1 cellular context compared by ENCODE assay signal in the genomic region with DNA sequence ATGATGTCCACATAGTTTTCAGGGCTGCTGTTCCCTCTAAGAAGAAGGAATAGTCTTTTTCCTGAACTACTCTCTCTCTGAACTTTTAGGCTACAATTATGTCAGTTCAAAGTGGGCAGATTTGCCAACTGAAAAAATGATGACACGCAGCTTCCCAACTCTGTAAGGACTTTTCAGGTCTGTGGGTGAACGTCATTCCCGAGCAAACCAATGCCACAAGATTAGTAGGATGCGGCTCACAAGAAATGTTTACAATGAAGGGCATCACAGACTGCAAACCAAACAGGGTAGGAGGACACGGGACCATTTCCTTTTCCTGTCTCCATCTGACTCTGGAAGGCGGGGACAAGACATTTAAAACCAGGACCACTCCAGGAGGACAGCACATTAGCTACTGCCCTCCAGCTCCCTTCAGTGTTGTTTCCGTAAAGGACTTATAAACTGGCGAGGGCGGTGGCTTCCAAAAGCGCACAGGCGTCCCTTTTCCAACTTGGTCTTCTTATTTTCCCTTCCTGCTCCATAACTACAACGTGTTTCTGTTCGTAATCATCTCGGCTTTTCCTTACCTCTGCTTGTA.
TF ChIP-seq lines count a peak whose summit lies in the region.

No MANE protein-coding gene starts in this region.

TF ChIP-seq in K562, 482 proteins besides CTCF, POLR2A, EP300 and RAD21 (continued from another document):
- TF ChIP-seq, protein P1, sequence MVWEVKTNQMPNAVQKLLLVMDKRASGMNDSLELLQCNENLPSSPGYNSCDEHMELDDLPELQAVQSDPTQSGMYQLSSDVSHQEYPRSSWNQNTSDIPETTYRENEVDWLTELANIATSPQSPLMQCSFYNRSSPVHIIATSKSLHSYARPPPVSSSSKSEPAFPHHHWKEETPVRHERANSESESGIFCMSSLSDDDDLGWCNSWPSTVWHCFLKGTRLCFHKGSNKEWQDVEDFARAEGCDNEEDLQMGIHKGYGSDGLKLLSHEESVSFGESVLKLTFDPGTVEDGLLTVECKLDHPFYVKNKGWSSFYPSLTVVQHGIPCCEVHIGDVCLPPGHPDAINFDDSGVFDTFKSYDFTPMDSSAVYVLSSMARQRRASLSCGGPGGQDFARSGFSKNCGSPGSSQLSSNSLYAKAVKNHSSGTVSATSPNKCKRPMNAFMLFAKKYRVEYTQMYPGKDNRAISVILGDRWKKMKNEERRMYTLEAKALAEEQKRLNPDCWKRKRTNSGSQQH (CRISPR knock-in tag; IDR thresholded peaks at IDR 0.05): 0 out of 2 replicates have a peak, but pooled peaks have one; percentile 52
- TF ChIP-seq STAG1 (CRISPR knock-in tag; IDR thresholded peaks at IDR 0.05; ENCODE audit: borderline replicate concordance) (no peak), EWSR1 (IDR thresholded peaks at IDR 0.05; ENCODE audit: borderline replicate concordance, low read depth, partially characterized antibody) (no peak), SMARCE1 (IDR thresholded peaks at IDR 0.05) (peak; percentile 44), ZC3H8 (IDR thresholded peaks at IDR 0.05) (no peak), LEF1 (IDR thresholded peaks at IDR 0.05) (0 out of 2 replicates have a peak, but pooled peaks have one; percentile 20), EP400 (IDR thresholded peaks at IDR 0.05) (peak; percentile 43; the same call in 1 of the 2 replicates), MTA1 (IDR thresholded peaks at IDR 0.05; ENCODE audit: borderline replicate concordance) (0 out of 2 replicates have a peak, but pooled peaks have one; percentile 60), FOXM1 (IDR thresholded peaks at IDR 0.05; ENCODE audit: low read depth) (no peak), FOXM1 (CRISPR knock-in tag; IDR thresholded peaks at IDR 0.05; ENCODE audit: low read depth) (peak; percentile 19; the same call in 1 of the 2 replicates), TEAD4 (IDR thresholded peaks at IDR 0.05; ENCODE audit: low read length) (peak; percentile 16; the same call in 1 of the 2 replicates), TEAD4 (CRISPR knock-in tag; IDR thresholded peaks at IDR 0.05; ENCODE audit: borderline replicate concordance) (no peak), ZNF707 (CRISPR knock-in tag; conservative IDR thresholded peaks at IDR 0.05) (no peak), ZNF311 (CRISPR knock-in tag; IDR thresholded peaks at IDR 0.05) (no peak), SIN3B (IDR thresholded peaks at IDR 0.05; ENCODE audit: low read depth) (0 out of 2 replicates have a peak, but pooled peaks have one; percentile 27), TRIM24 (IDR thresholded peaks at IDR 0.05) (no peak), BDP1 (IDR thresholded peaks at IDR 0.05; ENCODE audit: insufficient read depth, insufficient read length) (no peak), NCOA4 (IDR thresholded peaks at IDR 0.05; ENCODE audit: partially characterized antibody) (no peak), YBX1 (IDR thresholded peaks at IDR 0.05) (no peak), GTF2A2 (tag; IDR thresholded peaks at IDR 0.05) (no peak)
- TF ChIP-seq, protein P2, sequence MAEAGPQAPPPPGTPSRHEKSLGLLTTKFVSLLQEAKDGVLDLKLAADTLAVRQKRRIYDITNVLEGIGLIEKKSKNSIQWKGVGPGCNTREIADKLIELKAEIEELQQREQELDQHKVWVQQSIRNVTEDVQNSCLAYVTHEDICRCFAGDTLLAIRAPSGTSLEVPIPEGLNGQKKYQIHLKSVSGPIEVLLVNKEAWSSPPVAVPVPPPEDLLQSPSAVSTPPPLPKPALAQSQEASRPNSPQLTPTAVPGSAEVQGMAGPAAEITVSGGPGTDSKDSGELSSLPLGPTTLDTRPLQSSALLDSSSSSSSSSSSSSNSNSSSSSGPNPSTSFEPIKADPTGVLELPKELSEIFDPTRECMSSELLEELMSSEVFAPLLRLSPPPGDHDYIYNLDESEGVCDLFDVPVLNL (CRISPR knock-in tag; IDR thresholded peaks at IDR 0.05; ENCODE audit: low read depth): 0 out of 2 replicates have a peak, but pooled peaks have one; percentile 7
- TF ChIP-seq, protein P3, sequence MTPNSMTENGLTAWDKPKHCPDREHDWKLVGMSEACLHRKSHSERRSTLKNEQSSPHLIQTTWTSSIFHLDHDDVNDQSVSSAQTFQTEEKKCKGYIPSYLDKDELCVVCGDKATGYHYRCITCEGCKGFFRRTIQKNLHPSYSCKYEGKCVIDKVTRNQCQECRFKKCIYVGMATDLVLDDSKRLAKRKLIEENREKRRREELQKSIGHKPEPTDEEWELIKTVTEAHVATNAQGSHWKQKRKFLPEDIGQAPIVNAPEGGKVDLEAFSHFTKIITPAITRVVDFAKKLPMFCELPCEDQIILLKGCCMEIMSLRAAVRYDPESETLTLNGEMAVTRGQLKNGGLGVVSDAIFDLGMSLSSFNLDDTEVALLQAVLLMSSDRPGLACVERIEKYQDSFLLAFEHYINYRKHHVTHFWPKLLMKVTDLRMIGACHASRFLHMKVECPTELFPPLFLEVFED (CRISPR knock-in tag; conservative IDR thresholded peaks at IDR 0.05): 0 out of 2 replicates have a peak, but pooled peaks have one; percentile 3
